ENCODE assay signal across 31 cellular contexts in genomic region chr2:240491483-240491882, GRCh38. TPM values are rescaled to one million over a fixed set of nuclear protein-coding genes. Genes with fewer than 3 reads are reported as not detected.
DNase-seq lines count a peak whose midpoint lies in the region; ATAC-seq and TF ChIP-seq lines count a peak whose summit lies in the region.
"Had no signal": no experiment of that assay in that cellular context is flagged by ENCODE, and none has a peak within 500 bp of the region (broad histone marks: within the 10 kb centered on the region; RNA-seq: fewer than 3 reads in every experiment).

No MANE protein-coding gene starts in this region.

- H3K27me3 Mint-ChIP-seq in effector memory CD8-positive, alpha-beta T cell: no peaks in the 10 kb centered on the region
- H3K27me3 Mint-ChIP-seq: B cell; CD4-positive, alpha-beta T cell; CD4-positive, CD25-positive, alpha-beta regulatory T cell; CD8-positive, alpha-beta memory T cell had no signal

- H3K79me2 ChIP-seq in osteoblast (ENCODE audit: insufficient read depth, low read length): no peaks in the 10 kb centered on the region

- DNase-seq in osteoblast (ENCODE audit: insufficient read length, low spot score, missing footprints): peak; percentile 34
- DNase-seq in effector memory CD8-positive, alpha-beta T cell: no peak
- no peak for DNase-seq in pons (ENCODE audit: low spot score)
- DNase-seq: 8988T; ACHN; AML-193; BE2C; C1 segment of cervical spinal cord; Caco-2; Calu3; CD4-positive, alpha-beta memory T cell; CD4-positive, alpha-beta T cell; CD4-positive, CD25-positive, alpha-beta regulatory T cell; CD8-positive, alpha-beta memory T cell; CD8-positive, alpha-beta T cell; COR-L47; DMS 273 treated with DMSO at 0.1 percent for 48 hours; DMS153; DMS53; DMS79; DMS79 treated with DMSO at 0.1 percent for 48 hours; DND-41; EL had no signal

- peaks cover 2 to 4% of the 10 kb centered on the region in 2 donors for H3K4me1 Mint-ChIP-seq in effector memory CD8-positive, alpha-beta T cell (ENCODE audit: low read depth in 2 of 2)
- H3K4me1 Mint-ChIP-seq: B cell; CD14-positive monocyte; CD4-positive, alpha-beta memory T cell; CD4-positive, CD25-positive, alpha-beta regulatory T cell; CD8-positive, alpha-beta memory T cell had no signal

- H3K4me1 ChIP-seq in HEK293 (ENCODE audit: control insufficient read depth, insufficient read depth, low read length) (no peaks in the 10 kb centered on the region), osteoblast (ENCODE audit: insufficient read depth, low read length) (no peaks in the 10 kb centered on the region)
- H3K4me1 ChIP-seq: A549; BE2C; BLaER1; BLaER1 treated with 17β-estradiol and CSF1 and Interleukin-3, amounts not matched to agents 10 nM and 100 nM; Caco-2 had no signal

- CTCF ChIA-PET in HEK293 (lab: Yijun Ruan, JAX): no interaction called here

- TF ChIP-seq CTCF in HEK293 (tag by site-specific recombination; IDR thresholded peaks at IDR 0.05): no peak
- no peak for TF ChIP-seq CTCF in osteoblast (IDR thresholded peaks at IDR 0.05; ENCODE audit: extremely low read depth, low read depth, low read length)

- H3K27me3 ChIP-seq in osteoblast (ENCODE audit: insufficient read depth, low read length): no peaks in the 10 kb centered on the region
- H3K27me3 ChIP-seq: BE2C; BLaER1; BLaER1 treated with 17β-estradiol and CSF1 and Interleukin-3, amounts not matched to agents 10 nM and 100 nM had no signal

- no peak overlapping the region for H3K27ac Mint-ChIP-seq in effector memory CD8-positive, alpha-beta T cell
- H3K27ac Mint-ChIP-seq: B cell; CD14-positive monocyte; CD4-positive, alpha-beta memory T cell; CD4-positive, alpha-beta T cell; CD4-positive, CD25-positive, alpha-beta regulatory T cell; CD8-positive, alpha-beta memory T cell; CD8-positive, alpha-beta T cell had no signal

- H3K9me3 ChIP-seq in HEK293 (ENCODE audit: control insufficient read depth, insufficient read depth, low read depth, low read length) (no peaks in the 10 kb centered on the region; the same call in 1 of the 2 replicates), osteoblast (ENCODE audit: low read depth, low read length) (peaks cover 1% of the 10 kb centered on the region)
- H3K9me3 ChIP-seq: BE2C, Caco-2 had no signal

- H2AFZ ChIP-seq in osteoblast (ENCODE audit: low read length): no peak overlapping the region

- no peaks in the 10 kb centered on the region for H4K20me1 ChIP-seq in osteoblast (ENCODE audit: insufficient read depth, low read length)
- H4K20me1 ChIP-seq: BLaER1; BLaER1 treated with 17β-estradiol and CSF1 and Interleukin-3, amounts not matched to agents 10 nM and 100 nM had no signal

- POLR2A ChIA-PET in HEK293 (lab: Yijun Ruan, JAX): no interaction called here

- H3K27ac ChIP-seq in HEK293 (ENCODE audit: extremely low read depth, low read depth, low read length) (no peak overlapping the region), osteoblast (ENCODE audit: low read depth, low read length) (no peak overlapping the region)
- H3K27ac ChIP-seq: 22Rv1; A549; BLaER1; BLaER1 treated with 17β-estradiol and CSF1 and Interleukin-3, amounts not matched to agents 10 nM and 100 nM; C4-2B had no signal

- H3K36me3 ChIP-seq in HEK293 (ENCODE audit: control insufficient read depth in 2 of 2, insufficient read depth in 1 of 2, low read length in 2 of 2) (no peaks in the 10 kb centered on the region), osteoblast (ENCODE audit: insufficient read depth, low read length) (no peaks in the 10 kb centered on the region)
- H3K36me3 ChIP-seq: BE2C had no signal

- H3K4me3 ChIP-seq in HEK293 (ENCODE audit: low read depth, low read length): no peak overlapping the region
- H3K4me3 ChIP-seq in osteoblast (ENCODE audit: insufficient read depth, low read length): no peak overlapping the region
- H3K4me3 ChIP-seq: A549, BLaER1 had no signal

- no peak for ATAC-seq in effector memory CD8-positive, alpha-beta T cell (replicated peaks)
- ATAC-seq: A549; CD8-positive, alpha-beta T cell had no signal

- H3K4me2 ChIP-seq in osteoblast (ENCODE audit: insufficient read depth, low read length): no peak overlapping the region
- H3K4me2 ChIP-seq: A549; BLaER1; BLaER1 treated with 17β-estradiol and CSF1 and Interleukin-3, amounts not matched to agents 10 nM and 100 nM had no signal

- H3K9me3 Mint-ChIP-seq in effector memory CD8-positive, alpha-beta T cell: peaks cover 9 to 32% of the 10 kb centered on the region in 2 donors

- H3K36me3 Mint-ChIP-seq in effector memory CD8-positive, alpha-beta T cell (ENCODE audit: insufficient read depth): no peaks in the 10 kb centered on the region

- no peak overlapping the region for H3K4me3 Mint-ChIP-seq in effector memory CD8-positive, alpha-beta T cell
- H3K4me3 Mint-ChIP-seq: B cell; CD14-positive monocyte; CD4-positive, alpha-beta memory T cell; CD4-positive, alpha-beta T cell; CD4-positive, CD25-positive, alpha-beta regulatory T cell; CD8-positive, alpha-beta memory T cell; CD8-positive, alpha-beta T cell had no signal

TF ChIP-seq in HEK293, 187 proteins besides CTCF, POLR2A, EP300 and RAD21:
- TF ChIP-seq ZNF354C (tag by site-specific recombination; IDR thresholded peaks at IDR 0.05; ENCODE audit: borderline replicate concordance, low read depth) (no peak), SETDB1 (IDR thresholded peaks at IDR 0.05; ENCODE audit: insufficient read length, low read length) (peak; percentile 90)
TF ChIP-seq in HEK293: peak in this region for 1.

RNA-seq across cellular contexts. Expression of gene GPC1, which starts 56.0 kb away (rescaled TPM):
- total RNA-seq in osteoblast: 44.8 and 54.3 TPM in 2 replicates
